ENCODE assay signal across 24 cellular contexts in genomic region chr10:59847888-59848287, GRCh38. TPM values are rescaled to one million over a fixed set of nuclear protein-coding genes. Genes with fewer than 3 reads are reported as not detected.
DNase-seq lines count a peak whose midpoint lies in the region; ATAC-seq and TF ChIP-seq lines count a peak whose summit lies in the region.
"Had no signal": no experiment of that assay in that cellular context is flagged by ENCODE, and none has a peak within 500 bp of the region (broad histone marks: within the 10 kb centered on the region; RNA-seq: fewer than 3 reads in every experiment).

No MANE protein-coding gene starts in this region.

- peaks cover 66 to 70% of the 10 kb centered on the region in 2 experiments for H3K4me1 Mint-ChIP-seq in H9
- H3K4me1 Mint-ChIP-seq in neural progenitor cell, result peaks cover 16% of the 10 kb centered on the region

- H3K4me3 Mint-ChIP-seq in H9, result no peak overlapping the region; a peak in 2 of 5 replicates
- H3K4me3 Mint-ChIP-seq in neural progenitor cell, result no peak overlapping the region
- H3K4me3 Mint-ChIP-seq: CD4-positive, alpha-beta T cell had no signal

- H2BK120ac ChIP-seq in H9 (ENCODE audit: low read depth, low read length, poor library complexity, severe bottlenecking) (no peak overlapping the region), trophoblast cell (ENCODE audit: insufficient read depth, low read length, poor library complexity) (no peak overlapping the region)

- H2BK20ac ChIP-seq in H9 (ENCODE audit: low read depth, low read length, poor library complexity, severe bottlenecking), result no peak overlapping the region

- H4K12ac ChIP-seq in trophoblast cell (ENCODE audit: low read depth, low read length), result no peak overlapping the region

- H3K27ac ChIP-seq in H9 (ENCODE audit: insufficient read length, low read depth, low read length) (no peak overlapping the region), neural progenitor cell (no peak overlapping the region), substantia nigra (ENCODE audit: low read depth, low read length, poor library complexity, severe bottlenecking) (no peak overlapping the region), trophoblast cell (ENCODE audit: low read depth, low read length) (no peak overlapping the region)
- H3K27ac ChIP-seq: BLaER1, SJCRH30 had no signal

- H3K23me2 ChIP-seq in H9 (ENCODE audit: insufficient read length, low read depth, low read length, poor library complexity, severe bottlenecking), result no peaks in the 10 kb centered on the region

- no peak overlapping the region for H2BK15ac ChIP-seq in H9 (ENCODE audit: low read depth, low read length)

- H4K5ac ChIP-seq in H9 (ENCODE audit: insufficient read length, low read depth, low read length), result no peak overlapping the region

- H3K4ac ChIP-seq in H9 (ENCODE audit: low read depth, low read length) (no peak overlapping the region), trophoblast cell (ENCODE audit: low read depth, low read length) (no peak overlapping the region)

- H3K79me2 ChIP-seq in H9 (ENCODE audit: insufficient read depth, low read length), result no peaks in the 10 kb centered on the region
- peaks cover 29% of the 10 kb centered on the region for H3K79me2 ChIP-seq in neural progenitor cell (ENCODE audit: low read depth)
- no peaks in the 10 kb centered on the region for H3K79me2 ChIP-seq in trophoblast cell (ENCODE audit: control insufficient read depth, insufficient read depth, low read length, poor library complexity)

- H2AFZ ChIP-seq in H9 (ENCODE audit: low read length), result no peak overlapping the region
- H2AFZ ChIP-seq in neural progenitor cell (replicated peaks), result no peak overlapping the region
- no peak overlapping the region for H2AFZ ChIP-seq in trophoblast cell (ENCODE audit: insufficient read depth, low read length, poor library complexity)

- H3K9ac ChIP-seq in H9 (ENCODE audit: extremely low read depth, insufficient read length, low read length), result no peak overlapping the region
- H3K9ac ChIP-seq in neural progenitor cell, result no peak overlapping the region
- no peak overlapping the region for H3K9ac ChIP-seq in trophoblast cell (ENCODE audit: low read length)
- H3K9ac ChIP-seq: BLaER1 had no signal

- peaks cover 19 to 46% (median 25%) of the 10 kb centered on the region in 3 experiments; a peak in 6 of 7 replicates for H3K36me3 Mint-ChIP-seq in H9 (ENCODE audit: insufficient read depth in 1 of 3, low read depth in 3 of 3)
- peaks cover 31% of the 10 kb centered on the region for H3K36me3 Mint-ChIP-seq in neural progenitor cell

- H3K18ac ChIP-seq in H9 (ENCODE audit: insufficient read length, low read depth, low read length) (no peak overlapping the region), trophoblast cell (ENCODE audit: low read length) (no peak overlapping the region)

- H3K4me3 ChIP-seq in LNCaP clone FGC (ENCODE audit: low read depth, low read length) (no peak overlapping the region), neural progenitor cell (no peak overlapping the region), trophoblast cell (ENCODE audit: low read depth, low read length) (no peak overlapping the region)
- H3K4me3 ChIP-seq: BLaER1, SJCRH30 had no signal

- H2AK5ac ChIP-seq in H9 (ENCODE audit: insufficient read length, low read length) (no peak overlapping the region), trophoblast cell (ENCODE audit: low read length) (no peak overlapping the region)

- TF ChIP-seq CTCF in H9 (conservative IDR thresholded peaks at IDR 0.05) (no peak), LNCaP clone FGC (IDR thresholded peaks at IDR 0.05; ENCODE audit: control insufficient read depth, extremely low read depth, insufficient read depth) (no peak), neural progenitor cell (IDR thresholded peaks at IDR 0.05) (no peak)

- H3T11ph ChIP-seq in H9 (ENCODE audit: low read length), result no peak overlapping the region

- peaks cover 5% of the 10 kb centered on the region for H3K4me1 ChIP-seq in H9 (ENCODE audit: insufficient read depth, low read length)
- peaks cover 41% of the 10 kb centered on the region for H3K4me1 ChIP-seq in neural progenitor cell
- H3K4me1 ChIP-seq in trophoblast cell (ENCODE audit: control insufficient read depth in 1 of 2, insufficient read depth in 2 of 2, low read length in 2 of 2), result no peaks in the 10 kb centered on the region
- H3K4me1 ChIP-seq: SJCRH30 had no signal

- H3K9me3 Mint-ChIP-seq in H9 (no peaks in the 10 kb centered on the region), neural progenitor cell (no peaks in the 10 kb centered on the region)
- H3K9me3 Mint-ChIP-seq: CD4-positive, alpha-beta T cell had no signal

- H3K27me3 Mint-ChIP-seq in H9 (ENCODE audit: low read depth) (no peaks in the 10 kb centered on the region), neural progenitor cell (ENCODE audit: insufficient read depth, low read depth) (no peaks in the 10 kb centered on the region)
- H3K27me3 Mint-ChIP-seq: CD4-positive, alpha-beta T cell had no signal

- H4K91ac ChIP-seq in H9 (ENCODE audit: insufficient read length, low read depth, low read length) (no peak overlapping the region), trophoblast cell (ENCODE audit: low read depth, low read length) (no peak overlapping the region)

- H3F3A ChIP-seq in neural progenitor cell (ENCODE audit: low read depth), result peaks cover 34% of the 10 kb centered on the region

- H3K36me3 ChIP-seq in neural progenitor cell, result peaks cover 13% of the 10 kb centered on the region
- peaks cover 5% of the 10 kb centered on the region in 2 experiments for H3K36me3 ChIP-seq in trophoblast cell (ENCODE audit: control insufficient read depth in 1 of 2, insufficient read depth in 2 of 2, low read length in 2 of 2)
- H3K36me3 ChIP-seq: SJCRH30 had no signal

- H2BK12ac ChIP-seq in H9 (ENCODE audit: insufficient read length, low read depth, low read length) (no peak overlapping the region), trophoblast cell (ENCODE audit: low read length) (no peak overlapping the region)

- H3K4me2 ChIP-seq in H9 (ENCODE audit: insufficient read depth, insufficient read length, low read length), result no peak overlapping the region
- H3K4me2 ChIP-seq in neural progenitor cell, result no peak overlapping the region
- no peak overlapping the region for H3K4me2 ChIP-seq in trophoblast cell (ENCODE audit: low read length)
- H3K4me2 ChIP-seq: BLaER1 had no signal

- DNase-seq in H9, result peak; percentile 36
- DNase-seq in LNCaP clone FGC (ENCODE audit: low read depth), result peak; percentile 28
- peak; percentile 23 for DNase-seq in neural progenitor cell (ENCODE audit: low spot score)
- DNase-seq in NCI-H2081 treated with DMSO at 0.1 percent for 48 hours (lab: John Stamatoyannopoulos, UW), result no peak
- DNase-seq in NCI-H526 (lab: John Stamatoyannopoulos, UW), result no peak
- DNase-seq in substantia nigra (lab: John Stamatoyannopoulos, UW), result no peak
- no peak for DNase-seq in trophoblast cell
- DNase-seq: CD4-positive, alpha-beta T cell; COR-L47; DMS79; GOT3; KBM-7; NCI-H1092; NCI-H1436; NCI-H187 treated with DMSO at 0.1 percent for 48 hours; NCI-H226; NCI-H510A treated with DMSO at 0.1 percent for 48 hours; NCI-H774; NK-92 treated with Interleukin-12 subunit alpha and Interleukin-12 subunit beta, amount 100 ng/mL, for 24 hours; SJCRH30 had no signal

- H3K79me1 ChIP-seq in H9 (ENCODE audit: insufficient read depth, low read depth, low read length, poor library complexity, severe bottlenecking), result no peaks in the 10 kb centered on the region
- no peaks in the 10 kb centered on the region for H3K79me1 ChIP-seq in trophoblast cell (ENCODE audit: low read length)

- H3K27ac Mint-ChIP-seq in H9, result peak overlapping the region; percentile 94 to 98 (median 98)
- H3K27ac Mint-ChIP-seq in neural progenitor cell, result no peak overlapping the region
- H3K27ac Mint-ChIP-seq: CD4-positive, alpha-beta T cell had no signal

- WGBS in H9 (ENCODE audit: extremely low coverage, insufficient read length, low lambda C conversion rate), result no CpG with 5 or more reads among the region's 7 CpGs
- WGBS in trophoblast cell (ENCODE audit: extremely low coverage, insufficient coverage, insufficient read length), result no CpG with 5 or more reads among the region's 7 CpGs

- H3K9me3 ChIP-seq in H9 (ENCODE audit: control insufficient read depth, low read depth, low read length), result no peaks in the 10 kb centered on the region
- H3K9me3 ChIP-seq in neural progenitor cell (ENCODE audit: low read depth), result no peaks in the 10 kb centered on the region
- no peaks in the 10 kb centered on the region for H3K9me3 ChIP-seq in trophoblast cell (ENCODE audit: insufficient read depth, low read depth, low read length)
- H3K9me3 ChIP-seq: SJCRH30 had no signal

- no peak overlapping the region for H3K56ac ChIP-seq in H9 (ENCODE audit: insufficient read length, low read depth, low read length)

- H2BK5ac ChIP-seq in H9 (ENCODE audit: insufficient read length, low read length), result no peak overlapping the region
- H2BK5ac ChIP-seq in trophoblast cell (ENCODE audit: low read depth, low read length, poor library complexity), result no peak overlapping the region

- H4K20me1 ChIP-seq in H9 (ENCODE audit: control insufficient read depth, insufficient read depth, insufficient read length), result no peaks in the 10 kb centered on the region
- peaks cover 19% of the 10 kb centered on the region for H4K20me1 ChIP-seq in neural progenitor cell (ENCODE audit: low read depth)

- peak; percentile 96 for ATAC-seq in esophagus mucosa
- ATAC-seq: HepG2, Panc1 had no signal

- H3K27me3 ChIP-seq in H9 (ENCODE audit: insufficient read depth, low read length) (no peaks in the 10 kb centered on the region), neural progenitor cell (no peaks in the 10 kb centered on the region), trophoblast cell (ENCODE audit: insufficient read depth, low read length) (no peaks in the 10 kb centered on the region)
- H3K27me3 ChIP-seq: BLaER1, SJCRH30 had no signal

- H3K23ac ChIP-seq in H9 (ENCODE audit: insufficient read length, low read depth, low read length), result no peak overlapping the region
- no peak overlapping the region for H3K23ac ChIP-seq in trophoblast cell (ENCODE audit: low read length)

- H3K14ac ChIP-seq in H9 (ENCODE audit: insufficient read depth, low read length) (no peak overlapping the region), trophoblast cell (ENCODE audit: low read length) (no peak overlapping the region)

- H4K8ac ChIP-seq in H9 (replicated peaks; ENCODE audit: insufficient read length, low read depth, low read length) (no peak overlapping the region), trophoblast cell (ENCODE audit: low read depth, low read length) (no peak overlapping the region)

RNA-seq across cellular contexts. Expression of gene CCDC6, which starts 58.5 kb away (rescaled TPM):
- total RNA-seq in H9 (2021) (58.4 and 59.0 TPM in 2 replicates), esophagus mucosa (56.8 TPM), neural progenitor cell (ENCODE audit: low replicate concordance) (23.1 and 29.4 TPM in 2 replicates)
- 55.8 and 56.4 TPM in 2 replicates for polyA plus RNA-seq in trophoblast cell (2013)

Comparison
In these comparisons a context has a peak if more than half of its experiments do, and no peak if none do; other contexts are left out.
1. DNase-seq: peak in H9 (single experiment), LNCaP clone FGC (single experiment) and neural progenitor cell (single experiment); none in NCI-H2081 treated with DMSO at 0.1 percent for 48 hours (single experiment), NCI-H526 (0 of 2), substantia nigra (0 of 49) and trophoblast cell (0 of 2).